ENCODE assay signal across 10 cellular contexts in genomic region chrX:77668391-77669237, GRCh38.
DNase-seq lines count a peak whose midpoint lies in the region; ATAC-seq and TF ChIP-seq lines count a peak whose summit lies in the region.
"Had no signal": no experiment of that assay in that cellular context is flagged by ENCODE, and none has a peak within 500 bp of the region (broad histone marks: within the 10 kb centered on the region; RNA-seq: fewer than 3 reads in every experiment).

No MANE protein-coding gene starts in this region.

- intact Hi-C loops in activated CD4-positive, alpha-beta T cell treated with anti-CD3 and anti-CD28 coated beads, Interleukin-2, amount 10 ng/mL, durations not matched to agents 24 days and 14 days (cut with micrococcal nuclease): no loop called here
- intact Hi-C loops in Panc1 (cut with micrococcal nuclease; ENCODE audit: unreplicated experiment): no loop called here

- peak overlapping the region; percentile 54 for H3K27ac Mint-ChIP-seq in activated CD4-positive, alpha-beta T cell treated with anti-CD3 and anti-CD28 coated beads, Interleukin-2, amount 10 ng/mL, durations not matched to agents 7 days and 5 days
- H3K27ac Mint-ChIP-seq in activated CD4-positive, alpha-beta T cell treated with anti-CD3 and anti-CD28 coated beads, Interleukin-2, amount 10 ng/mL, durations not matched to agents 24 days and 14 days: no peak overlapping the region
- H3K27ac Mint-ChIP-seq in endodermal cell: peak overlapping the region; percentile 71

- peaks cover 9% of the 10 kb centered on the region for H3K4me1 Mint-ChIP-seq in activated CD4-positive, alpha-beta T cell treated with anti-CD3 and anti-CD28 coated beads, Interleukin-2, amount 10 ng/mL, durations not matched to agents 7 days and 5 days
- H3K4me1 Mint-ChIP-seq in activated CD4-positive, alpha-beta T cell treated with anti-CD3 and anti-CD28 coated beads, Interleukin-2, amount 10 ng/mL, durations not matched to agents 24 days and 14 days: peaks cover 4% of the 10 kb centered on the region
- no peaks in the 10 kb centered on the region for H3K4me1 Mint-ChIP-seq in endodermal cell

- DNase-seq in activated CD4-positive, alpha-beta T cell treated with anti-CD3 and anti-CD28 coated beads, Interleukin-2, amount 10 ng/mL, durations not matched to agents 7 days and 5 days: no peak
- no peak for DNase-seq in activated CD4-positive, alpha-beta T cell treated with anti-CD3 and anti-CD28 coated beads, Interleukin-2, amount 10 ng/mL, durations not matched to agents 24 days and 14 days
- peak; percentile 58 for DNase-seq in Panc1 (ENCODE audit: low read depth, low spot score)
- no peak for DNase-seq in endodermal cell
- peak; percentile 27 for DNase-seq in pulmonary artery endothelial cell (ENCODE audit: low read depth, low spot score)
- DNase-seq in NCI-H2196 treated with DMSO at 0.1 percent for 48 hours (lab: John Stamatoyannopoulos, UW; ENCODE audit: unreplicated experiment): no peak
- DNase-seq: activated naive CD4-positive, alpha-beta T cell treated with anti-CD3 and anti-CD28 coated beads, Interleukin-2, amount 50 U/mL, for 16 hours; islet precursor cell had no signal

- in situ Hi-C loops in Panc1 (cut with HindIII; ENCODE audit: low pct_unique_long_range_greater_than_20kb, low sequenced_read_pairs): no loop called here

- no peaks in the 10 kb centered on the region for H3K27me3 ChIP-seq in Panc1 (ENCODE audit: control insufficient read depth, insufficient read depth, low read length)
- H3K27me3 ChIP-seq in endodermal cell (ENCODE audit: control insufficient read depth, insufficient read depth, low read length, poor library complexity, severe bottlenecking): no peaks in the 10 kb centered on the region

- H3K4me3 Mint-ChIP-seq in activated CD4-positive, alpha-beta T cell treated with anti-CD3 and anti-CD28 coated beads, Interleukin-2, amount 10 ng/mL, durations not matched to agents 7 days and 5 days: no peak overlapping the region
- no peak overlapping the region for H3K4me3 Mint-ChIP-seq in activated CD4-positive, alpha-beta T cell treated with anti-CD3 and anti-CD28 coated beads, Interleukin-2, amount 10 ng/mL, durations not matched to agents 24 days and 14 days
- no peak overlapping the region for H3K4me3 Mint-ChIP-seq in endodermal cell

- no peak overlapping the region for H3K9ac ChIP-seq in endodermal cell (ENCODE audit: extremely low read depth, low read length, poor library complexity, severe bottlenecking)

- CTCF ChIA-PET in activated CD4-positive, alpha-beta T cell treated with anti-CD3 and anti-CD28 coated beads, Interleukin-2, amount 10 ng/mL, durations not matched to agents 7 days and 5 days (lab: Charles Lee): interaction anchor here (0.6 kb wide), 1 partner anchor 58 kb away, joined by 3 read pairs; no protein-coding TSS in a partner anchor
- CTCF ChIA-PET in Panc1 (lab: Charles Lee): no interaction called here

- ATAC-seq in Panc1 (peak; percentile 89), HG03135 (IDR thresholded peaks at IDR 0.05; ENCODE audit: unreplicated experiment) (no peak), HG03442 (IDR thresholded peaks at IDR 0.05; ENCODE audit: unreplicated experiment) (no peak)

- no peaks in the 10 kb centered on the region for H3K9me3 Mint-ChIP-seq in activated CD4-positive, alpha-beta T cell treated with anti-CD3 and anti-CD28 coated beads, Interleukin-2, amount 10 ng/mL, durations not matched to agents 7 days and 5 days
- no peaks in the 10 kb centered on the region for H3K9me3 Mint-ChIP-seq in activated CD4-positive, alpha-beta T cell treated with anti-CD3 and anti-CD28 coated beads, Interleukin-2, amount 10 ng/mL, durations not matched to agents 24 days and 14 days
- peaks cover 24% of the 10 kb centered on the region for H3K9me3 Mint-ChIP-seq in endodermal cell

- peak overlapping the region; percentile 64 for H3K27ac ChIP-seq in Panc1 (ENCODE audit: low read length)
- no peak overlapping the region for H3K27ac ChIP-seq in endodermal cell (ENCODE audit: low read depth, low read length)

- TF ChIP-seq CTCF in Panc1 (IDR thresholded peaks at IDR 0.05) (no peak), endodermal cell (conservative IDR thresholded peaks at IDR 0.05) (no peak)

- H3K27me3 Mint-ChIP-seq in activated CD4-positive, alpha-beta T cell treated with anti-CD3 and anti-CD28 coated beads, Interleukin-2, amount 10 ng/mL, durations not matched to agents 7 days and 5 days: no peaks in the 10 kb centered on the region
- H3K27me3 Mint-ChIP-seq in activated CD4-positive, alpha-beta T cell treated with anti-CD3 and anti-CD28 coated beads, Interleukin-2, amount 10 ng/mL, durations not matched to agents 24 days and 14 days: no peaks in the 10 kb centered on the region
- H3K27me3 Mint-ChIP-seq in endodermal cell (ENCODE audit: insufficient read depth): no peaks in the 10 kb centered on the region

- H3K36me3 ChIP-seq in Panc1 (ENCODE audit: control insufficient read depth, insufficient read depth, low read length) (no peaks in the 10 kb centered on the region; the same call in 1 of the 2 replicates), endodermal cell (ENCODE audit: control insufficient read depth, insufficient read depth, low read length) (peaks cover 11% of the 10 kb centered on the region)

- POLR2A ChIA-PET in activated CD4-positive, alpha-beta T cell treated with anti-CD3 and anti-CD28 coated beads, Interleukin-2, amount 10 ng/mL, durations not matched to agents 7 days and 5 days (lab: Charles Lee): no interaction called here
- POLR2A ChIA-PET in Panc1 (lab: Charles Lee): no interaction called here

- H3K4me1 ChIP-seq in Panc1 (ENCODE audit: control insufficient read depth, insufficient read depth, low read length): peaks cover 15% of the 10 kb centered on the region
- no peaks in the 10 kb centered on the region for H3K4me1 ChIP-seq in endodermal cell (ENCODE audit: control insufficient read depth, insufficient read depth, low read length)

- H3K9me3 ChIP-seq in Panc1 (ENCODE audit: control insufficient read depth, insufficient read depth, low read depth, low read length) (no peaks in the 10 kb centered on the region), endodermal cell (ENCODE audit: control insufficient read depth, low read length) (no peaks in the 10 kb centered on the region)

- no TSS peak for BruUV-seq in Panc1 (replicated peaks; lab: Mats Ljungman, UMichigan)

- peaks cover 16% of the 10 kb centered on the region for H3K36me3 Mint-ChIP-seq in activated CD4-positive, alpha-beta T cell treated with anti-CD3 and anti-CD28 coated beads, Interleukin-2, amount 10 ng/mL, durations not matched to agents 7 days and 5 days (ENCODE audit: low read depth)
- peaks cover 11% of the 10 kb centered on the region for H3K36me3 Mint-ChIP-seq in activated CD4-positive, alpha-beta T cell treated with anti-CD3 and anti-CD28 coated beads, Interleukin-2, amount 10 ng/mL, durations not matched to agents 24 days and 14 days (ENCODE audit: low read depth)
- peaks cover 21% of the 10 kb centered on the region for H3K36me3 Mint-ChIP-seq in endodermal cell (ENCODE audit: low read depth)

- H3K4me3 ChIP-seq in Panc1 (ENCODE audit: low read depth in 2 of 2, low read length in 2 of 2): peak overlapping the region in 1 of 2 experiments; percentile 23; a peak in 2 of 4 replicates
- H3K4me3 ChIP-seq in endodermal cell (ENCODE audit: low read length): no peak overlapping the region

- 93 to 100% methylated on average over 3 to 7 of the region's 10 CpGs for WGBS in endodermal cell (ENCODE audit: insufficient coverage in 1 of 2, insufficient read length in 1 of 2), 2 experiments

Comparison
In these comparisons a context has a peak if more than half of its experiments do, and no peak if none do; other contexts are left out.
1. DNase-seq: peak in Panc1 (single experiment) and pulmonary artery endothelial cell (single experiment); none in activated CD4-positive, alpha-beta T cell treated with anti-CD3 and anti-CD28 coated beads, Interleukin-2, amount 10 ng/mL, durations not matched to agents 7 days and 5 days (single experiment), activated CD4-positive, alpha-beta T cell treated with anti-CD3 and anti-CD28 coated beads, Interleukin-2, amount 10 ng/mL, durations not matched to agents 24 days and 14 days (single experiment), endodermal cell (single experiment) and NCI-H2196 treated with DMSO at 0.1 percent for 48 hours (single experiment).